In genomic region chr17:1753767-1754429, GRCh38 we compare ENCODE assay signal across 2 cellular contexts.
TF ChIP-seq lines count a peak whose summit lies in the region.

No MANE protein-coding gene starts in this region.

TF ChIP-seq in HEK293, 187 proteins besides CTCF, POLR2A, EP300 and RAD21:
- no peak for TF ChIP-seq ZNF596 (tag by site-specific recombination; IDR thresholded peaks at IDR 0.05)
- no peak for TF ChIP-seq ZNF18 (tag by site-specific recombination; IDR thresholded peaks at IDR 0.05)
- 0 out of 2 replicates have a peak, but pooled peaks have one; percentile 22 for TF ChIP-seq ZNF580 (tag by site-specific recombination; IDR thresholded peaks at IDR 0.05)

TF ChIP-seq in HepG2, 621 proteins besides CTCF, POLR2A, EP300 and RAD21:
- TF ChIP-seq GABPB1 (CRISPR knock-in tag; IDR thresholded peaks at IDR 0.05) (peak; percentile 13; the same call in 1 of the 2 replicates), MTERF4 (CRISPR knock-in tag; IDR thresholded peaks at IDR 0.05) (no peak), MXD1 (CRISPR knock-in tag; IDR thresholded peaks at IDR 0.05) (no peak), ZNF362 (CRISPR knock-in tag; IDR thresholded peaks at IDR 0.05; ENCODE audit: borderline replicate concordance) (no peak), ZNF430 (CRISPR knock-in tag; IDR thresholded peaks at IDR 0.05) (0 out of 2 replicates have a peak, but pooled peaks have one; percentile 30), SRSF4 (IDR thresholded peaks at IDR 0.05; ENCODE audit: low read depth, low read length, poor library complexity, severe bottlenecking) (peak; percentile 39), POLR2AphosphoS5 (IDR thresholded peaks at IDR 0.05; ENCODE audit: low read depth, low read length) (peak; percentile 61), ZBTB38 (CRISPR knock-in tag; IDR thresholded peaks at IDR 0.05) (peak; percentile 68; the same call in 1 of the 2 replicates), ZNF180 (CRISPR knock-in tag; IDR thresholded peaks at IDR 0.05; ENCODE audit: borderline replicate concordance, low read depth) (no peak), ZBTB4 (CRISPR knock-in tag; IDR thresholded peaks at IDR 0.05; ENCODE audit: borderline replicate concordance) (peak; percentile 18; the same call in 1 of the 2 replicates), MYPOP (CRISPR knock-in tag; IDR thresholded peaks at IDR 0.05) (no peak), RARG (CRISPR knock-in tag; IDR thresholded peaks at IDR 0.05; ENCODE audit: low read depth) (no peak), PAF1 (CRISPR knock-in tag; IDR thresholded peaks at IDR 0.05) (peak; percentile 69; the same call in 1 of the 2 replicates), TBX2 (CRISPR knock-in tag; IDR thresholded peaks at IDR 0.05; ENCODE audit: borderline replicate concordance) (no peak), AKAP8 (CRISPR knock-in tag; IDR thresholded peaks at IDR 0.05) (peak; percentile 97), ZNF768 (CRISPR knock-in tag; IDR thresholded peaks at IDR 0.05) (peak; percentile 36; the same call in 1 of the 2 replicates), ZNF501 (CRISPR knock-in tag; IDR thresholded peaks at IDR 0.05) (peak; percentile 44), ZNF761 (CRISPR knock-in tag; conservative IDR thresholded peaks at IDR 0.05) (0 out of 2 replicates have a peak, but pooled peaks have one; percentile 43), ZNF720 (CRISPR knock-in tag; IDR thresholded peaks at IDR 0.05) (no peak), ZSCAN29 (CRISPR knock-in tag; conservative IDR thresholded peaks at IDR 0.05) (no peak), POLR2G (IDR thresholded peaks at IDR 0.05; ENCODE audit: low read depth, low read length) (peak; percentile 68), AGO1 (IDR thresholded peaks at IDR 0.05; ENCODE audit: low read depth, low read length, poor library complexity, severe bottlenecking) (peak; percentile 85), BRD4 (CRISPR knock-in tag; IDR thresholded peaks at IDR 0.05) (0 out of 2 replicates have a peak, but pooled peaks have one; percentile 34), ZFP36L2 (CRISPR knock-in tag; IDR thresholded peaks at IDR 0.05) (no peak), MTA1 (CRISPR knock-in tag; IDR thresholded peaks at IDR 0.05; ENCODE audit: borderline replicate concordance) (peak; percentile 52; the same call in 1 of the 2 replicates), ZFX (CRISPR knock-in tag; IDR thresholded peaks at IDR 0.05; ENCODE audit: low read depth) (peak; percentile 50), RBM22 (optimal IDR thresholded peaks at IDR 0.05; ENCODE audit: low read length) (peak; percentile 58), PHF21A (CRISPR knock-in tag; IDR thresholded peaks at IDR 0.05) (no peak), ZNF687 (CRISPR knock-in tag; IDR thresholded peaks at IDR 0.05) (peak; percentile 43), MTF1 (CRISPR knock-in tag; IDR thresholded peaks at IDR 0.05) (no peak), RBFOX2 (IDR thresholded peaks at IDR 0.05; ENCODE audit: low read depth, low read length) (peak; percentile 87), TMF1 (CRISPR knock-in tag; IDR thresholded peaks at IDR 0.05; ENCODE audit: low read depth) (no peak), ZSCAN5A (CRISPR knock-in tag; IDR thresholded peaks at IDR 0.05; ENCODE audit: borderline replicate concordance) (no peak), AGO2 (optimal IDR thresholded peaks at IDR 0.05; ENCODE audit: low read depth, low read length) (peak; percentile 99), ZFP36 (IDR thresholded peaks at IDR 0.05; ENCODE audit: borderline replicate concordance, low read depth, low read length, partially characterized antibody) (peak; percentile 94)
TF ChIP-seq in HepG2: peak in this region for 21.
